1 cellular context compared by ENCODE assay signal in genomic region chr16:27624154-27625049, GRCh38.
TF ChIP-seq lines count a peak whose summit lies in the region.

No MANE protein-coding gene starts in this region.

TF ChIP-seq in HepG2, 621 proteins besides CTCF, POLR2A, EP300 and RAD21 (continued from another document):
- TF ChIP-seq HNF4A (CRISPR knock-in tag; IDR thresholded peaks at IDR 0.05) (peak; percentile 76), TBX3 (IDR thresholded peaks at IDR 0.05; ENCODE audit: borderline replicate concordance) (no peak), ZMYM3 (CRISPR knock-in tag; IDR thresholded peaks at IDR 0.05) (peak; percentile 71), KAT8 (CRISPR knock-in tag; IDR thresholded peaks at IDR 0.05) (no peak; the same call in 1 of the 2 replicates), FOXA3 (CRISPR knock-in tag; IDR thresholded peaks at IDR 0.05) (0 out of 2 replicates have a peak, but pooled peaks have one; percentile 21), ZBTB10 (CRISPR knock-in tag; IDR thresholded peaks at IDR 0.05; ENCODE audit: borderline replicate concordance) (no peak), ZNF317 (CRISPR knock-in tag; IDR thresholded peaks at IDR 0.05) (0 out of 2 replicates have a peak, but pooled peaks have one; percentile 14), NCOR1 (IDR thresholded peaks at IDR 0.05; ENCODE audit: borderline replicate concordance, low read length) (peak; percentile 18; the same call in 1 of the 2 replicates), ZNF34 (CRISPR knock-in tag; IDR thresholded peaks at IDR 0.05; ENCODE audit: borderline replicate concordance) (0 out of 2 replicates have a peak, but pooled peaks have one; percentile 54), ZBTB1 (CRISPR knock-in tag; IDR thresholded peaks at IDR 0.05; ENCODE audit: borderline replicate concordance) (no peak), ZNF281 (CRISPR knock-in tag; IDR thresholded peaks at IDR 0.05; ENCODE audit: borderline replicate concordance) (0 out of 2 replicates have a peak, but pooled peaks have one; percentile 38), ZNF770 (CRISPR knock-in tag; IDR thresholded peaks at IDR 0.05) (no peak), FOXP4 (CRISPR knock-in tag; IDR thresholded peaks at IDR 0.05) (peak; percentile 54; the same call in 1 of the 2 replicates)
